Comparison of ENCODE assay signal across 12 cellular contexts in genomic region chr17:50835563-50836231, GRCh38. TPM values are rescaled to one million over a fixed set of nuclear protein-coding genes. Genes with fewer than 3 reads are reported as not detected.
DNase-seq lines count a peak whose midpoint lies in the region; ATAC-seq, FAIRE-seq and TF ChIP-seq lines count a peak whose summit lies in the region.
"Had no signal": no experiment of that assay in that cellular context is flagged by ENCODE, and none has a peak within 500 bp of the region (broad histone marks: within the 10 kb centered on the region; RNA-seq: fewer than 3 reads in every experiment).

WFIKKN2 (plus strand) TSS chr17:50835586; CDS start chr17:50835938, 352 bp downstream.

- H3K27ac ChIP-seq in astrocyte (ENCODE audit: low read depth, low read length) (no peak within 1 kb of the TSS), layer of hippocampus (ENCODE audit: low read depth, low read length) (peak within 1 kb of the TSS; percentile 55), skeletal muscle tissue (ENCODE audit: low read depth, low read length) (peak within 1 kb of the TSS; percentile 47)

- peak within 1 kb of the TSS; percentile 81 for H3K4me2 ChIP-seq in astrocyte (ENCODE audit: low read length)

- no peaks in the 10 kb centered on the region for H3K36me3 ChIP-seq in astrocyte (ENCODE audit: insufficient read depth, low read length)
- H3K36me3 ChIP-seq in skeletal muscle tissue (ENCODE audit: control insufficient read depth in 3 of 3, insufficient read depth in 3 of 3, low read length in 3 of 3) = no peaks in the 10 kb centered on the region

- H3K4me3 Mint-ChIP-seq in HFFc6 (peak within 1 kb of the TSS; percentile 80), astrocyte (ENCODE audit: unreplicated experiment) (no peak within 1 kb of the TSS)
- H3K4me3 Mint-ChIP-seq in activated CD4-positive, alpha-beta T cell treated with anti-CD3 and anti-CD28 coated beads for 36 hours = no peak within 1 kb of the TSS

- H3K27me3 ChIP-seq in astrocyte (ENCODE audit: insufficient read depth, low read length) = no peaks in the 10 kb centered on the region
- H3K27me3 ChIP-seq in layer of hippocampus (ENCODE audit: control insufficient read depth, insufficient read depth, low read length) = no peaks in the 10 kb centered on the region
- peaks cover 0 to 3% (median 0%) of the 10 kb centered on the region in 3 donors for H3K27me3 ChIP-seq in skeletal muscle tissue (ENCODE audit: control insufficient read depth in 3 of 3, insufficient read depth in 3 of 3, low read length in 3 of 3)

- H3K9ac ChIP-seq in astrocyte (ENCODE audit: low read length) = peak within 1 kb of the TSS; percentile 54
- peak within 1 kb of the TSS; percentile 77 to 86 (median 79) for H3K9ac ChIP-seq in skeletal muscle tissue (ENCODE audit: low read depth in 1 of 3, low read length in 3 of 3)

- intact Hi-C loops in activated CD4-positive, alpha-beta T cell treated with anti-CD3 and anti-CD28 coated beads for 36 hours (cut with DNase I, micrococcal nuclease) = no loop called here

- H3K4me1 ChIP-seq in astrocyte (ENCODE audit: insufficient read depth, low read length) (peaks cover 10% of the 10 kb centered on the region), skeletal muscle tissue (ENCODE audit: control insufficient read depth in 3 of 3, insufficient read depth in 3 of 3, low read length in 3 of 3) (peaks cover 9 to 12% (median 10%) of the 10 kb centered on the region in 3 donors)

- POLR2A ChIA-PET in activated CD4-positive, alpha-beta T cell treated with anti-CD3 and anti-CD28 coated beads for 36 hours (lab: Charles Lee) = no interaction called here

- H3K4me1 Mint-ChIP-seq in HFFc6 (ENCODE audit: low read depth) = peaks cover 9% of the 10 kb centered on the region
- peaks cover 13% of the 10 kb centered on the region for H3K4me1 Mint-ChIP-seq in astrocyte (ENCODE audit: low read depth, unreplicated experiment)
- no peaks in the 10 kb centered on the region for H3K4me1 Mint-ChIP-seq in activated CD4-positive, alpha-beta T cell treated with anti-CD3 and anti-CD28 coated beads for 36 hours

- peak within 1 kb of the TSS; percentile 74 for H2AFZ ChIP-seq in astrocyte (ENCODE audit: low read depth, low read length)

- H3K27me3 Mint-ChIP-seq in HFFc6 (ENCODE audit: insufficient read depth) (peaks cover 32% of the 10 kb centered on the region), astrocyte (ENCODE audit: low read depth, unreplicated experiment) (peaks cover 19% of the 10 kb centered on the region)
- peaks cover 8% of the 10 kb centered on the region for H3K27me3 Mint-ChIP-seq in activated CD4-positive, alpha-beta T cell treated with anti-CD3 and anti-CD28 coated beads for 36 hours

- H4K20me1 ChIP-seq in astrocyte (ENCODE audit: insufficient read depth, low read length) = no peaks in the 10 kb centered on the region

- TF ChIP-seq CTCF in HFFc6 (IDR thresholded peaks at IDR 0.05) = no peak
- TF ChIP-seq CTCF in astrocyte (IDR thresholded peaks at IDR 0.05; ENCODE audit: insufficient read depth, low read depth, low read length) = no peak

- H3K79me2 ChIP-seq in astrocyte (ENCODE audit: insufficient read depth, low read length) = no peaks in the 10 kb centered on the region

- peak within 1 kb of the TSS; percentile 24; the same call in 1 of the 2 replicates for H3K27ac Mint-ChIP-seq in HFFc6
- H3K27ac Mint-ChIP-seq in astrocyte (ENCODE audit: unreplicated experiment) = no peak within 1 kb of the TSS
- no peak within 1 kb of the TSS for H3K27ac Mint-ChIP-seq in activated CD4-positive, alpha-beta T cell treated with anti-CD3 and anti-CD28 coated beads for 36 hours
- H3K27ac Mint-ChIP-seq: activated naive CD4-positive, alpha-beta T cell treated with anti-CD3 and anti-CD28 coated beads, Interleukin-2, amount 50 U/mL, for 72 hours had no signal

- DNase-seq in HFFc6 (no peak), astrocyte (ENCODE audit: low read depth) (no peak)
- no peak for DNase-seq in activated CD4-positive, alpha-beta T cell treated with anti-CD3 and anti-CD28 coated beads for 36 hours
- DNase-seq: activated CD4-positive, CD25-positive, alpha-beta regulatory T cell; midbrain; NCI-H1092 treated with DMSO at 0.1 percent for 48 hours; stimulated activated CD4-positive, alpha-beta T cell treated with anti-CD3 and anti-CD28 coated beads, Interleukin-4, amount 100 ng/mL, for 24 hours had no signal

- ATAC-seq in GM19351 (IDR thresholded peaks at IDR 0.05; ENCODE audit: unreplicated experiment) = no peak
- no peak for ATAC-seq in GM18511 (IDR thresholded peaks at IDR 0.05; ENCODE audit: unreplicated experiment)
- no peak for ATAC-seq in activated CD4-positive, alpha-beta T cell treated with anti-CD3 and anti-CD28 coated beads for 36 hours

- H3K4me3 ChIP-seq in astrocyte (ENCODE audit: insufficient read depth, low read depth, low read length) (peak within 1 kb of the TSS; percentile 23), skeletal muscle tissue (ENCODE audit: low read length in 3 of 3) (peak within 1 kb of the TSS; percentile 49 to 73 (median 65))

- H3K9me3 Mint-ChIP-seq in HFFc6 (no peaks in the 10 kb centered on the region), astrocyte (ENCODE audit: unreplicated experiment) (no peaks in the 10 kb centered on the region)
- no peaks in the 10 kb centered on the region for H3K9me3 Mint-ChIP-seq in activated CD4-positive, alpha-beta T cell treated with anti-CD3 and anti-CD28 coated beads for 36 hours (ENCODE audit: low read depth)
- H3K9me3 Mint-ChIP-seq: activated naive CD4-positive, alpha-beta T cell treated with anti-CD3 and anti-CD28 coated beads, Interleukin-2, amount 50 U/mL, for 72 hours had no signal

- no peak for FAIRE-seq in astrocyte (lab: Jason Lieb, UNC)

- CTCF ChIA-PET in activated CD4-positive, alpha-beta T cell treated with anti-CD3 and anti-CD28 coated beads for 36 hours (lab: Charles Lee) = no interaction called here

- no peaks in the 10 kb centered on the region for H3K36me3 Mint-ChIP-seq in HFFc6 (ENCODE audit: low read depth)
- H3K36me3 Mint-ChIP-seq in astrocyte (ENCODE audit: low read depth, unreplicated experiment) = no peaks in the 10 kb centered on the region
- H3K36me3 Mint-ChIP-seq in activated CD4-positive, alpha-beta T cell treated with anti-CD3 and anti-CD28 coated beads for 36 hours (ENCODE audit: low read depth) = no peaks in the 10 kb centered on the region
- H3K36me3 Mint-ChIP-seq: activated naive CD4-positive, alpha-beta T cell treated with anti-CD3 and anti-CD28 coated beads, Interleukin-2, amount 50 U/mL, for 72 hours had no signal

- H3K9me3 ChIP-seq in astrocyte (ENCODE audit: insufficient read depth, low read depth, low read length) (no peaks in the 10 kb centered on the region), skeletal muscle tissue (ENCODE audit: control insufficient read depth in 3 of 3, low read length in 3 of 3) (no peaks in the 10 kb centered on the region)

RNA-seq across cellular contexts. Expression of gene WFIKKN2, which starts in this region (rescaled TPM):
- under 1 TPM in 3 of 6 experiments, not detected in 3; 0.05 to 0.07 (median 0.05) TPM for total RNA-seq in HFFc6 (2021; fragmentation: NEBNext Ultra II Directional; extraction: Animal tissue kit (Norgen Biotek cat#: 25700))
- total RNA-seq in astrocyte = 0.07 TPM in 1 of 2 replicates, not detected in the other
- total RNA-seq in skeletal muscle tissue = 0.52 TPM
- total RNA-seq in activated CD4-positive, alpha-beta T cell treated with anti-CD3 and anti-CD28 coated beads for 36 hours = not detected
- total RNA-seq: activated naive CD4-positive, alpha-beta T cell treated with anti-CD3 and anti-CD28 coated beads, Interleukin-2, amount 50 U/mL, for 72 hours had no signal
